12 cellular contexts compared by ENCODE assay signal in genomic region chr14:60206837-60207533, GRCh38. TPM values are rescaled to one million over a fixed set of nuclear protein-coding genes. Genes with fewer than 3 reads are reported as not detected.
DNase-seq lines count a peak whose midpoint lies in the region; ATAC-seq, FAIRE-seq and TF ChIP-seq lines count a peak whose summit lies in the region.
"Had no signal": no experiment of that assay in that cellular context is flagged by ENCODE, and none has a peak within 500 bp of the region (broad histone marks: within the 10 kb centered on the region; RNA-seq: fewer than 3 reads in every experiment).

No MANE protein-coding gene starts in this region.

- H2AFZ ChIP-seq in GM23338 (0 out of 2 replicates have a peak overlapping the region, but pooled peaks have one; percentile 28), GM12878 (ENCODE audit: control insufficient read depth, low read depth, low read length) (peak overlapping the region; percentile 54)

- TF ChIP-seq POLR2A in GM12878 (IDR thresholded peaks at IDR 0.05; ENCODE audit: low read depth, low read length): no peak

- no peak for TF ChIP-seq RAD21 in GM12878 (IDR thresholded peaks at IDR 0.05; ENCODE audit: insufficient read depth, low read depth, low read length)

- no peaks in the 10 kb centered on the region for H3K9me3 Mint-ChIP-seq in GM23338

- peaks cover 31% of the 10 kb centered on the region for H3K4me1 Mint-ChIP-seq in GM23338
- H3K4me1 Mint-ChIP-seq: CD8-positive, alpha-beta memory T cell had no signal

- peak overlapping the region; percentile 49 for H3K9ac ChIP-seq in GM12878 (ENCODE audit: control insufficient read depth, insufficient read depth, low read length)

- peak; percentile 28 to 48 for ATAC-seq in activated CD4-positive, CD25-positive, alpha-beta regulatory T cell treated with anti-CD3 and anti-CD28 coated beads, Interleukin-2, amount 50 U/mL, for 24 hours
- ATAC-seq in GM23338: no peak
- peak; percentile 42 for ATAC-seq in HG03378 (IDR thresholded peaks at IDR 0.05; ENCODE audit: unreplicated experiment)
- ATAC-seq in GM12878: peak; percentile 68
- ATAC-seq: Panc1 had no signal

- H3K27me3 ChIP-seq in GM23338 (ENCODE audit: insufficient read depth): no peaks in the 10 kb centered on the region
- no peaks in the 10 kb centered on the region for H3K27me3 ChIP-seq in GM12878 (replicated peaks in 1 of 2; ENCODE audit: control insufficient read depth in 2 of 2, insufficient read depth in 2 of 2, low read length in 1 of 2)

- SMC1A ChIA-PET in GM12878 (lab: Charles Lee; ENCODE audit: uncharacterized antibody, unreplicated experiment): interaction anchor here (0.5 to 17.6 kb wide), 10 partner anchors 8 to 122 kb away, joined by 3 to 303 read pairs (median 17); partner anchors contain the start of gene PPM1A

- peak; percentile 75 to 87; a peak in 3 of 4 replicates for TF ChIP-seq EP300 in GM12878 (IDR thresholded peaks at IDR 0.05; ENCODE audit: borderline replicate concordance in 1 of 2, control insufficient read depth in 1 of 2, low read depth in 2 of 2, low read length in 2 of 2)

- H3K27ac Mint-ChIP-seq in GM23338: no peak overlapping the region
- H3K27ac Mint-ChIP-seq: CD8-positive, alpha-beta memory T cell had no signal

- 2% methylated on average over 6 of the region's 6 CpGs for WGBS in GM12878 (ENCODE audit: insufficient coverage, insufficient replicate concordance, low lambda C conversion rate, missing lambda C conversion rate)

- no peaks in the 10 kb centered on the region for H3K79me2 ChIP-seq in GM23338 (replicated peaks; ENCODE audit: insufficient read depth)
- no peaks in the 10 kb centered on the region; the same call in 1 of the 2 replicates for H3K79me2 ChIP-seq in GM12878 (ENCODE audit: control insufficient read depth, insufficient read depth, low read length)

- intact Hi-C loops in GM12878 (cut with micrococcal nuclease; ENCODE audit: unreplicated experiment): loop anchor here (2.0 to 5.0 kb wide), 2 partner anchors 14 to 115 kb away; partner anchors contain the start of gene PCNX4
- intact Hi-C loops in cardiac septum (cut with DNase I): no loop called here

- RAD21 ChIA-PET in GM12878 (lab: Charles Lee; ENCODE audit: unreplicated experiment): interaction anchor here (1.5 to 15.8 kb wide), 7 partner anchors 8 to 44 kb away, joined by 3 to 446 read pairs (median 30); partner anchors contain the start of gene PPM1A

- no peak for DNase-seq in activated CD4-positive, CD25-positive, alpha-beta regulatory T cell (lab: John Stamatoyannopoulos, UW)
- DNase-seq in GM23338 (ENCODE audit: low spot score): no peak
- DNase-seq in GM12878 (ENCODE audit: low read depth, low spot score): peak; percentile 78
- DNase-seq in DMS153 treated with DMSO at 0.1 percent for 48 hours (lab: John Stamatoyannopoulos, UW; ENCODE audit: unreplicated experiment): no peak
- DNase-seq in cerebellar nuclear complex (lab: John Stamatoyannopoulos, UW): no peak
- no peak for DNase-seq in cardiac septum (ENCODE audit: low spot score)
- DNase-seq: 8988T; CD8-positive, alpha-beta memory T cell; stimulated activated CD4-positive, alpha-beta T cell treated with anti-CD3 and anti-CD28 coated beads, Interleukin-12 subunit alpha, Interleukin-12 subunit beta, amount 100 ng/mL, for 4 hours had no signal

- no peaks in the 10 kb centered on the region; the same call in 1 of the 3 replicates for H3K9me3 ChIP-seq in GM12878 (replicated peaks; ENCODE audit: control insufficient read depth, insufficient read depth, low read length)

- no peak overlapping the region for H3K4me2 ChIP-seq in GM23338
- peak overlapping the region; percentile 80 for H3K4me2 ChIP-seq in GM12878 (ENCODE audit: control insufficient read depth, insufficient read depth)

- peaks cover 7% of the 10 kb centered on the region; the same call in 1 of the 2 replicates for H3K9me2 ChIP-seq in GM23338 (ENCODE audit: insufficient read depth)

- POLR2A ChIA-PET in GM12878 (lab: Charles Lee): interaction anchor here (1.0 to 19.5 kb wide), 7 partner anchors 11 to 123 kb away, joined by 3 to 251 read pairs (median 5); partner anchors contain the start of gene PPM1A

- H3K4me3 Mint-ChIP-seq in GM23338: no peak overlapping the region
- H3K4me3 Mint-ChIP-seq: CD8-positive, alpha-beta memory T cell had no signal

- BruUV-seq in GM12878 (replicated peaks; lab: Mats Ljungman, UMichigan): no TSS peak

- H3F3A ChIP-seq in GM23338 (replicated peaks; ENCODE audit: low read depth): peaks cover 5% of the 10 kb centered on the region; the same call in 1 of the 2 replicates

- H3K27ac ChIP-seq in GM23338 (ENCODE audit: low read depth): no peak overlapping the region
- H3K27ac ChIP-seq in GM12878 (ENCODE audit: control insufficient read depth, insufficient read depth): peak overlapping the region; percentile 91

- peaks cover 35% of the 10 kb centered on the region for H3K4me1 ChIP-seq in GM23338 (ENCODE audit: insufficient read depth)
- peaks cover 49% of the 10 kb centered on the region for H3K4me1 ChIP-seq in GM12878 (ENCODE audit: control insufficient read depth, insufficient read depth, low read length)

- CTCF ChIA-PET in GM12878 (lab: Yijun Ruan, JAX): interaction anchor here (0.6 to 5.5 kb wide), 13 partner anchors 9 to 122 kb away, joined by 3 to 42 read pairs (median 6); partner anchors contain the start of gene PPM1A

- no peaks in the 10 kb centered on the region for H3K36me3 Mint-ChIP-seq in GM23338 (ENCODE audit: low read depth)

- H3K36me3 ChIP-seq in GM23338 (ENCODE audit: insufficient read depth): no peaks in the 10 kb centered on the region
- H3K36me3 ChIP-seq in GM12878 (ENCODE audit: control insufficient read depth in 2 of 2, insufficient read depth in 2 of 2, low read length in 1 of 2): no peaks in the 10 kb centered on the region

- TF ChIP-seq CTCF in GM23338 (conservative IDR thresholded peaks at IDR 0.05; ENCODE audit: low read depth in 2 of 2): no peak
- no peak for TF ChIP-seq CTCF in GM12878 (IDR thresholded peaks at IDR 0.05 in 2 of 3, conservative IDR thresholded peaks at IDR 0.05 in 1 of 3; ENCODE audit: control insufficient read depth in 2 of 3, extremely low read depth in 1 of 3, insufficient read depth in 1 of 3, low read depth in 3 of 3, low read length in 3 of 3)

- FAIRE-seq in GM12878 (lab: Jason Lieb, UNC): peak; percentile 23

- no peaks in the 10 kb centered on the region for H4K20me1 ChIP-seq in GM23338 (replicated peaks; ENCODE audit: insufficient read depth)
- no peaks in the 10 kb centered on the region for H4K20me1 ChIP-seq in GM12878 (ENCODE audit: control insufficient read depth, insufficient read depth)

- peaks cover 4% of the 10 kb centered on the region for H3K27me3 Mint-ChIP-seq in GM23338 (ENCODE audit: insufficient read depth, low read depth, poor library complexity)

- H3K4me3 ChIP-seq in GM23338 (no peak overlapping the region), GM12878 (peak overlapping the region; percentile 26; the same call in 1 of the 2 replicates)

- in situ Hi-C loops in GM12878 (cut with MboI): no loop called here

TF ChIP-seq in GM23338, 12 proteins besides CTCF, POLR2A, EP300 and RAD21:
- no peak for TF ChIP-seq ZNF114 (CRISPR knock-in tag; IDR thresholded peaks at IDR 0.05)
- TF ChIP-seq CREB1 (CRISPR knock-in tag; IDR thresholded peaks at IDR 0.05; ENCODE audit: low read depth): no peak
- no peak for TF ChIP-seq POLR2AphosphoS5 (IDR thresholded peaks at IDR 0.05; ENCODE audit: low read depth)

TF ChIP-seq in GM12878, 131 proteins besides CTCF, POLR2A, EP300 and RAD21 (continues in another document):
- no peak for TF ChIP-seq RBBP5 (conservative IDR thresholded peaks at IDR 0.05)
- peak; percentile 77 for TF ChIP-seq CREB1 (IDR thresholded peaks at IDR 0.05; ENCODE audit: low read depth)
- no peak for TF ChIP-seq SREBF2 (IDR thresholded peaks at IDR 0.05; ENCODE audit: low read length)

RNA-seq across cellular contexts. Expression of gene DHRS7, which starts 41.8 kb away (rescaled TPM):
- total RNA-seq in GM23338 (2014; rRNA removed; shearing (Covaris generic)): 39.3 and 46.4 TPM in 2 replicates
- 34.4 and 39.4 TPM in 2 replicates for polyA plus RNA-seq in GM23338 (2016; fragmentation: Nextera tagmentation; extraction: Ambion mirVana)
- total RNA-seq in GM12878 (2013; cell fraction: nucleolus; rRNA removed): 83.0 and 83.5 TPM in 2 replicates
- total RNA-seq in GM12878 (2014; rRNA removed): 74.0 and 75.8 TPM in 2 replicates
- total RNA-seq in GM12878 (2014; rRNA removed; fragmentation: Illumina TruSeq; extraction: Trizol): 58.5 and 59.1 TPM in 2 replicates
- total RNA-seq in GM12878 (2021): 58.8 and 60.7 TPM in 2 replicates
- polyA plus RNA-seq in GM12878 (2011; ENCODE audit: low read depth): 51.5 TPM
- polyA plus RNA-seq in GM12878 (2011; rRNA removed): 55.0 and 56.9 TPM in 2 replicates
- polyA plus RNA-seq in GM12878 (2011; cell fraction: cytosol; rRNA removed): 39.1 and 39.5 TPM in 2 replicates
- polyA plus RNA-seq in GM12878 (2011; cell fraction: nucleus; rRNA removed): 30.7 and 34.7 TPM in 2 replicates
- 54.3 and 60.3 TPM in 2 replicates for polyA plus RNA-seq in GM12878 (2012)
- polyA plus RNA-seq in GM12878 (2014; fragmentation: Illumina TruSeq; extraction: Trizol): 63.6 and 85.6 TPM in 2 replicates
- polyA plus RNA-seq in GM12878 (2014; fragmentation: Nextera tagmentation; extraction: Ambion mirVana): 10 to 100 TPM; 59.1 to 66.1 TPM
- polyA plus RNA-seq in GM12878 (2014; rRNA removed): 56.6 and 60.8 TPM in 2 replicates
- 10 to 100 TPM; 98.0 to 99.8 TPM for polyA plus RNA-seq in GM12878 (2016; fragmentation: Nextera tagmentation; extraction: Ambion mirVana)
- 25.6 and 33.3 TPM in 2 replicates for polyA minus RNA-seq in GM12878 (2011; rRNA and poly(A)+ RNA removed)
- 11.8 and 18.3 TPM in 2 replicates for polyA minus RNA-seq in GM12878 (2011; cell fraction: cytosol; rRNA and poly(A)+ RNA removed)
- 25.0 and 32.4 TPM in 2 replicates for polyA minus RNA-seq in GM12878 (2011; cell fraction: nucleus; rRNA and poly(A)+ RNA removed)
- total RNA-seq in cardiac septum: 36.8 TPM

RNA-seq across cellular contexts. Expression of gene PPM1A, which starts 42.0 kb away (rescaled TPM):
- 34.1 and 42.8 TPM in 2 replicates for total RNA-seq in GM23338 (2014; rRNA removed; shearing (Covaris generic))
- 26.4 and 29.8 TPM in 2 replicates for polyA plus RNA-seq in GM23338 (2016; fragmentation: Nextera tagmentation; extraction: Ambion mirVana)
- 212 and 214 TPM in 2 replicates for total RNA-seq in GM12878 (2013; cell fraction: nucleolus; rRNA removed)
- 16.8 and 25.3 TPM in 2 replicates for total RNA-seq in GM12878 (2014; rRNA removed)
- total RNA-seq in GM12878 (2014; rRNA removed; fragmentation: Illumina TruSeq; extraction: Trizol): 35.1 and 35.3 TPM in 2 replicates
- total RNA-seq in GM12878 (2021): 66.2 and 73.1 TPM in 2 replicates
- 48.8 TPM for polyA plus RNA-seq in GM12878 (2011; ENCODE audit: low read depth)
- 124 and 181 TPM in 2 replicates for polyA plus RNA-seq in GM12878 (2011; rRNA removed)
- polyA plus RNA-seq in GM12878 (2011; cell fraction: cytosol; rRNA removed): 29.7 and 36.5 TPM in 2 replicates
- polyA plus RNA-seq in GM12878 (2011; cell fraction: nucleus; rRNA removed): 131 and 153 TPM in 2 replicates
- 60.8 and 61.6 TPM in 2 replicates for polyA plus RNA-seq in GM12878 (2012)
- 55.7 and 77.5 TPM in 2 replicates for polyA plus RNA-seq in GM12878 (2014; fragmentation: Illumina TruSeq; extraction: Trizol)
- polyA plus RNA-seq in GM12878 (2014; fragmentation: Nextera tagmentation; extraction: Ambion mirVana): 10 to 100 TPM; 49.0 to 58.6 TPM
- polyA plus RNA-seq in GM12878 (2014; rRNA removed): 40.3 and 45.0 TPM in 2 replicates
- 10 to 100 TPM; 29.0 to 29.8 TPM for polyA plus RNA-seq in GM12878 (2016; fragmentation: Nextera tagmentation; extraction: Ambion mirVana)
- 140 and 261 TPM in 2 replicates for polyA minus RNA-seq in GM12878 (2011; rRNA and poly(A)+ RNA removed)
- 37.6 and 52.6 TPM in 2 replicates for polyA minus RNA-seq in GM12878 (2011; cell fraction: cytosol; rRNA and poly(A)+ RNA removed)
- 44.7 and 63.4 TPM in 2 replicates for polyA minus RNA-seq in GM12878 (2011; cell fraction: nucleus; rRNA and poly(A)+ RNA removed)
- total RNA-seq in cardiac septum: 88.5 TPM
